15 cellular contexts compared by ENCODE assay signal in genomic region chr11:44454686-44455085, GRCh38.
DNase-seq lines count a peak whose midpoint lies in the region; ATAC-seq and TF ChIP-seq lines count a peak whose summit lies in the region.
"Had no signal": no experiment of that assay in that cellular context is flagged by ENCODE, and none has a peak within 500 bp of the region (broad histone marks: within the 10 kb centered on the region; RNA-seq: fewer than 3 reads in every experiment).

No MANE protein-coding gene starts in this region.

- H3K4me1 ChIP-seq in BE2C (peaks cover 2% of the 10 kb centered on the region; the same call in 1 of the 2 replicates), right cardiac atrium (ENCODE audit: control insufficient read depth, insufficient read depth, low read length) (no peaks in the 10 kb centered on the region)

- no peaks in the 10 kb centered on the region for H3K36me3 ChIP-seq in BE2C

- no peak overlapping the region for H3K27ac ChIP-seq in right cardiac atrium (ENCODE audit: low read length)

- H3K9me3 Mint-ChIP-seq in stimulated activated naive B cell treated with anti-CD40 and anti-IgM and Interleukin-4, amounts not matched to agents 10 μg/mL and 1 μg/mL and 100 μg/mL, for 72 hours: no peaks in the 10 kb centered on the region
- H3K9me3 Mint-ChIP-seq: CD4-positive, alpha-beta T cell; GM23338 had no signal

- ATAC-seq in right cardiac atrium: peak; percentile 19 to 55
- no peak for ATAC-seq in HG02623 (IDR thresholded peaks at IDR 0.05; ENCODE audit: unreplicated experiment)
- ATAC-seq in stimulated activated naive B cell treated with anti-CD40 and anti-IgM and Interleukin-4, amounts not matched to agents 10 μg/mL and 1 μg/mL and 100 μg/mL, for 72 hours (replicated peaks): no peak
- ATAC-seq: GM12878, GM23338 had no signal

- H3K36me3 Mint-ChIP-seq in stimulated activated naive B cell treated with anti-CD40 and anti-IgM and Interleukin-4, amounts not matched to agents 10 μg/mL and 1 μg/mL and 100 μg/mL, for 72 hours: no peaks in the 10 kb centered on the region

- H3K4me3 Mint-ChIP-seq in stimulated activated naive B cell treated with anti-CD40 and anti-IgM and Interleukin-4, amounts not matched to agents 10 μg/mL and 1 μg/mL and 100 μg/mL, for 72 hours: no peak overlapping the region
- H3K4me3 Mint-ChIP-seq: CD4-positive, alpha-beta T cell; GM23338 had no signal

- WGBS in right cardiac atrium: 47% methylated on average over 4 of the region's 4 CpGs

- no peaks in the 10 kb centered on the region for H3K9me3 ChIP-seq in BE2C
- no peaks in the 10 kb centered on the region for H3K9me3 ChIP-seq in right cardiac atrium (ENCODE audit: control insufficient read depth, low read length)

- peak; percentile 8 for DNase-seq in activated CD8-positive, alpha-beta memory T cell treated with anti-CD3 and anti-CD28 coated beads, Interleukin-2, amount 50 U/mL, for 48 hours
- DNase-seq in activated CD8-positive, alpha-beta memory T cell treated with anti-CD3 and anti-CD28 coated beads, Interleukin-2, amount 50 U/mL, for 4 hours: no peak
- DNase-seq in BE2C (peak; percentile 26), cerebellum (ENCODE audit: low spot score) (peak; percentile 20), right cardiac atrium (peak in 2 of 3 donors; percentile 67 to 74)
- no peak for DNase-seq in stimulated activated naive B cell treated with anti-CD40 and anti-IgM and Interleukin-4, amounts not matched to agents 10 μg/mL and 1 μg/mL and 100 μg/mL, for 72 hours
- DNase-seq: ACHN; C1 segment of cervical spinal cord; Calu3; CD4-positive, alpha-beta T cell; DMS 273 treated with DMSO at 0.1 percent for 48 hours; H7 had no signal

- no peak for TF ChIP-seq CTCF in BE2C (IDR thresholded peaks at IDR 0.05; ENCODE audit: low read depth, low read length)

- no peak overlapping the region for H3K27ac Mint-ChIP-seq in stimulated activated naive B cell treated with anti-CD40 and anti-IgM and Interleukin-4, amounts not matched to agents 10 μg/mL and 1 μg/mL and 100 μg/mL, for 72 hours
- H3K27ac Mint-ChIP-seq: CD4-positive, alpha-beta T cell; GM23338 had no signal

- peaks cover 0 to 1% of the 10 kb centered on the region in 2 donors for H3K4me1 Mint-ChIP-seq in stimulated activated naive B cell treated with anti-CD40 and anti-IgM and Interleukin-4, amounts not matched to agents 10 μg/mL and 1 μg/mL and 100 μg/mL, for 72 hours
- H3K4me1 Mint-ChIP-seq: GM23338 had no signal

- H3K27me3 ChIP-seq in BE2C: no peaks in the 10 kb centered on the region
- no peaks in the 10 kb centered on the region for H3K27me3 ChIP-seq in right cardiac atrium (ENCODE audit: control insufficient read depth, insufficient read depth)

- H3K4me3 ChIP-seq in BE2C (ENCODE audit: low read depth, low read length) (no peak overlapping the region), right cardiac atrium (ENCODE audit: low read length) (no peak overlapping the region)
- H3K4me3 ChIP-seq: GM12878, GM23338 had no signal

- intact Hi-C loops in right cardiac atrium (cut with DNase I): no loop called here

- peaks cover 0 to 3% of the 10 kb centered on the region in 2 donors for H3K27me3 Mint-ChIP-seq in stimulated activated naive B cell treated with anti-CD40 and anti-IgM and Interleukin-4, amounts not matched to agents 10 μg/mL and 1 μg/mL and 100 μg/mL, for 72 hours
- H3K27me3 Mint-ChIP-seq: CD4-positive, alpha-beta T cell had no signal

Comparison
In these comparisons a context has a peak if more than half of its experiments do, and no peak if none do; other contexts are left out.
1. DNase-seq: peak in activated CD8-positive, alpha-beta memory T cell treated with anti-CD3 and anti-CD28 coated beads, Interleukin-2, amount 50 U/mL, for 48 hours (single experiment), BE2C (single experiment), cerebellum (single experiment) and right cardiac atrium (2 of 3); none in activated CD8-positive, alpha-beta memory T cell treated with anti-CD3 and anti-CD28 coated beads, Interleukin-2, amount 50 U/mL, for 4 hours (single experiment) and stimulated activated naive B cell treated with anti-CD40 and anti-IgM and Interleukin-4, amounts not matched to agents 10 μg/mL and 1 μg/mL and 100 μg/mL, for 72 hours (single experiment).
2. ATAC-seq: peak in right cardiac atrium (2 of 2); none in HG02623 (single experiment) and stimulated activated naive B cell treated with anti-CD40 and anti-IgM and Interleukin-4, amounts not matched to agents 10 μg/mL and 1 μg/mL and 100 μg/mL, for 72 hours (0 of 2).